Comparison of ENCODE assay signal across 7 cellular contexts in the genomic region with DNA sequence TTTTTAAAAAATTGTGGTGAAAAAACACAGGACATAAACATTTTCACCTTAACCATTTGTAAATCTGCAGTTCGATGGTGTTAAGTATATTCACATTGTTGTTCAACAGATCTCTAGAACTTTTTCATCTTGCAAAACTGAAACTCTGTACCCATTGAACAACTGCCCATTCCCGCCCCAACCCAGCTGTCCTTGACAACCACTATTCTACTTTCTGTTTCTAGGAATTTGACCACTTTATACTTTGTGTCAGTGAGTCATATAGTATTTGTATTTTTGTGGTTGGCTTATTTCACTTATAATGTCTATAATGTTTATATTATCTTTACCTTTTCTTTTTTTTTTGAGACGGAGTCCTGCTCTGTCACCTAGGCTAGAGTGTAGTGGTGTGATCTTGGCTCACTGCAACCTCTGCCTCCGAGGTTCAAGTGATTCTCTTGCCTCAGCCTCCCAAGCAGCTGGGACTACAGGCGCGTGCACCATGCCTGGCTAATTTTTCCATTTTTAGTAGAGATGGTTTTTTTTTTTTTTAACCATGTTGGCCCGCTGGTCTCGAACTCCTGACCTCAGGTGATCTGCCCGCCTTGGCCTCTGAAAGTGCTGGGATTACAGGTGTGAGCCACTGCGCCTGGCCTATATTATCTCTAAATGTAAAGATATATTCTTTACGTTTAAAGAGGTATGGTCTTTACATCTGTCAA. TPM values are rescaled to one million over a fixed set of nuclear protein-coding genes. Genes with fewer than 3 reads are reported as not detected.
DNase-seq lines count a peak whose midpoint lies in the region; ATAC-seq and TF ChIP-seq lines count a peak whose summit lies in the region.
"Not testable (repeated sequence)": the region's sequence is repeated elsewhere in the genome, so short reads cannot be mapped to it uniquely, and the experiment has no call there.

No MANE protein-coding gene starts in this region.

- peak overlapping the region; percentile 39 for H3K27ac ChIP-seq in KOPT-K1 (ENCODE audit: low read depth, low read length, poor library complexity, severe bottlenecking)
- not testable (repeated sequence) for H3K27ac ChIP-seq in osteoblast (ENCODE audit: low read depth, low read length)

- H3K36me3 Mint-ChIP-seq in activated CD4-positive, alpha-beta T cell treated with anti-CD3 and anti-CD28 coated beads, Interleukin-2, amount 10 ng/mL, durations not matched to agents 7 days and 5 days (ENCODE audit: low read depth) = peaks cover 82% of the 10 kb centered on the region

- H2AFZ ChIP-seq in osteoblast (ENCODE audit: low read length) = not testable (repeated sequence)

- H3K27ac Mint-ChIP-seq in activated CD4-positive, alpha-beta T cell treated with anti-CD3 and anti-CD28 coated beads, Interleukin-2, amount 10 ng/mL, durations not matched to agents 7 days and 5 days = peak overlapping the region; percentile 93

- H3K4me1 ChIP-seq in adipocyte (ENCODE audit: control insufficient read depth, insufficient read depth, low read length); osteoblast (ENCODE audit: insufficient read depth, low read length): not testable (repeated sequence)

- ATAC-seq in GM18511 (IDR thresholded peaks at IDR 0.05; ENCODE audit: unreplicated experiment) (peak; percentile 54), HG02642 (IDR thresholded peaks at IDR 0.05; ENCODE audit: poor library complexity, unreplicated experiment) (peak; percentile 51)

- peaks cover 22% of the 10 kb centered on the region for H3K79me2 ChIP-seq in osteoblast (ENCODE audit: insufficient read depth, low read length)

- peaks cover 19% of the 10 kb centered on the region for H3K9me3 ChIP-seq in KOPT-K1 (ENCODE audit: insufficient read depth, low read length, poor library complexity, severe bottlenecking)
- H3K9me3 ChIP-seq in adipocyte (ENCODE audit: control insufficient read depth, low read length); osteoblast (ENCODE audit: low read depth, low read length): not testable (repeated sequence)

- H3K27me3 Mint-ChIP-seq in activated CD4-positive, alpha-beta T cell treated with anti-CD3 and anti-CD28 coated beads, Interleukin-2, amount 10 ng/mL, durations not matched to agents 7 days and 5 days = not testable (repeated sequence)

- CTCF ChIA-PET in activated CD4-positive, alpha-beta T cell treated with anti-CD3 and anti-CD28 coated beads, Interleukin-2, amount 10 ng/mL, durations not matched to agents 7 days and 5 days (lab: Charles Lee) = interaction anchor here (1.0 kb wide), 1 partner anchor 123 kb away, joined by 3 read pairs; no protein-coding TSS in a partner anchor

- H3K4me1 Mint-ChIP-seq in activated CD4-positive, alpha-beta T cell treated with anti-CD3 and anti-CD28 coated beads, Interleukin-2, amount 10 ng/mL, durations not matched to agents 7 days and 5 days = peaks cover 57% of the 10 kb centered on the region

- DNase-seq in activated CD4-positive, alpha-beta T cell treated with anti-CD3 and anti-CD28 coated beads, Interleukin-2, amount 10 ng/mL, durations not matched to agents 7 days and 5 days = peak; percentile 31
- peak; percentile 54 for DNase-seq in adipocyte (ENCODE audit: low read depth)
- DNase-seq in fibroblast of the aortic adventitia (ENCODE audit: low read depth) = peak; percentile 16
- DNase-seq in osteoblast (ENCODE audit: insufficient read length, low spot score, missing footprints) = peak; percentile 65

- H4K20me1 ChIP-seq in osteoblast (ENCODE audit: insufficient read depth, low read length) = not testable (repeated sequence)

- H3K9me3 Mint-ChIP-seq in activated CD4-positive, alpha-beta T cell treated with anti-CD3 and anti-CD28 coated beads, Interleukin-2, amount 10 ng/mL, durations not matched to agents 7 days and 5 days = peaks cover 15% of the 10 kb centered on the region

- peak overlapping the region; percentile 43 for H3K4me3 Mint-ChIP-seq in activated CD4-positive, alpha-beta T cell treated with anti-CD3 and anti-CD28 coated beads, Interleukin-2, amount 10 ng/mL, durations not matched to agents 7 days and 5 days

- H3K4me2 ChIP-seq in osteoblast (ENCODE audit: insufficient read depth, low read length) = not testable (repeated sequence)

- H3K36me3 ChIP-seq in KOPT-K1 (ENCODE audit: insufficient read depth, low read length) (peaks cover 72% of the 10 kb centered on the region), adipocyte (ENCODE audit: control insufficient read depth, insufficient read depth, low read length, severe bottlenecking) (peaks cover 30% of the 10 kb centered on the region)
- not testable (repeated sequence) for H3K36me3 ChIP-seq in osteoblast (ENCODE audit: insufficient read depth, low read length)

- H3K9ac ChIP-seq in adipocyte (ENCODE audit: low read length) = not testable (repeated sequence)

- TF ChIP-seq CTCF in fibroblast of the aortic adventitia (IDR thresholded peaks at IDR 0.05; ENCODE audit: insufficient read depth, low read length); osteoblast (IDR thresholded peaks at IDR 0.05; ENCODE audit: extremely low read depth, low read depth, low read length): not testable (repeated sequence)

- H3K27me3 ChIP-seq in adipocyte (replicated peaks; ENCODE audit: control insufficient read depth, insufficient read depth, low read length); osteoblast (ENCODE audit: insufficient read depth, low read length): not testable (repeated sequence)

- H3K4me3 ChIP-seq in adipocyte (ENCODE audit: low read length); fibroblast of the aortic adventitia (ENCODE audit: low read depth, low read length); osteoblast (ENCODE audit: insufficient read depth, low read length): not testable (repeated sequence)

- POLR2A ChIA-PET in activated CD4-positive, alpha-beta T cell treated with anti-CD3 and anti-CD28 coated beads, Interleukin-2, amount 10 ng/mL, durations not matched to agents 7 days and 5 days (lab: Charles Lee) = not testable (repeated sequence)

RNA-seq across cellular contexts. Expression of gene AGK, which starts 6.8 kb away (rescaled TPM):
- total RNA-seq in activated CD4-positive, alpha-beta T cell treated with anti-CD3 and anti-CD28 coated beads, Interleukin-2, amount 10 ng/mL, durations not matched to agents 7 days and 5 days = 10 to 100 TPM; 40.7 to 42.5 TPM
- total RNA-seq in fibroblast of the aortic adventitia (ENCODE audit: low replicate concordance) (28.1 and 28.7 TPM in 2 replicates), osteoblast (23.9 and 26.1 TPM in 2 replicates)
